ENCODE assay signal across 8 cellular contexts in genomic region chr22:37626144-37626543, GRCh38. TPM values are rescaled to one million over a fixed set of nuclear protein-coding genes. Genes with fewer than 3 reads are reported as not detected.
A peak's percentile ranks its signal among the peaks of the same experiment; 100 is the strongest.
DNase-seq lines count a peak whose midpoint lies in the region; ATAC-seq, FAIRE-seq and TF ChIP-seq lines count a peak whose summit lies in the region.
"Had no signal": no experiment of that assay in that cellular context is flagged by ENCODE, and none has a peak within 500 bp of the region (broad histone marks: within the 10 kb centered on the region; RNA-seq: fewer than 3 reads in every experiment).

No MANE protein-coding gene starts in this region.

- H3K9me3 ChIP-seq in SU-DHL-6 (ENCODE audit: insufficient read depth, low read length) = no peaks in the 10 kb centered on the region
- H3K9me3 ChIP-seq in small intestine (ENCODE audit: control insufficient read depth, low read depth) = no peaks in the 10 kb centered on the region
- H3K9me3 ChIP-seq: SJSA1 had no signal

- H4K20me1 ChIP-seq in SU-DHL-6 (ENCODE audit: low read depth, low read length) = no peaks in the 10 kb centered on the region

- intact Hi-C loops in Right ventricle myocardium superior (cut with DNase I) = no loop called here

- peak overlapping the region; percentile 38 for H3K4me2 ChIP-seq in SU-DHL-6 (ENCODE audit: low read depth, low read length, poor library complexity, severe bottlenecking)

- peak overlapping the region; percentile 39 to 46 for H3K4me3 Mint-ChIP-seq in stimulated activated naive B cell treated with anti-CD40 and anti-IgM and Interleukin-4, amounts not matched to agents 10 μg/mL and 1 μg/mL and 100 μg/mL, for 72 hours

- H3K9ac ChIP-seq in SU-DHL-6 (ENCODE audit: low read length) = peak overlapping the region; percentile 46; the same call in 1 of the 2 replicates

- peak overlapping the region; percentile 85 for H3K27ac ChIP-seq in SU-DHL-6 (ENCODE audit: low read depth, low read length)
- peak overlapping the region in 1 of 2 donors; percentile 33 for H3K27ac ChIP-seq in small intestine (ENCODE audit: low read depth in 1 of 2, low read length in 1 of 2)
- H3K27ac ChIP-seq: SJSA1 had no signal

- H3K36me3 ChIP-seq in SU-DHL-6 (ENCODE audit: low read length) (no peaks in the 10 kb centered on the region), small intestine (ENCODE audit: control insufficient read depth in 2 of 2, insufficient read depth in 2 of 2, low read length in 2 of 2) (peaks cover 0 to 6% of the 10 kb centered on the region in 2 donors)

- no peaks in the 10 kb centered on the region for H3K9me3 Mint-ChIP-seq in stimulated activated naive B cell treated with anti-CD40 and anti-IgM and Interleukin-4, amounts not matched to agents 10 μg/mL and 1 μg/mL and 100 μg/mL, for 72 hours

- TF ChIP-seq CTCF in SU-DHL-6 (IDR thresholded peaks at IDR 0.05; ENCODE audit: insufficient read depth, low read length, poor library complexity, severe bottlenecking) = no peak

- H3F3A ChIP-seq in SU-DHL-6 (ENCODE audit: insufficient read depth) = peaks cover 16% of the 10 kb centered on the region

- WGBS in small intestine, 3 donors = 40 to 45% (median 40%) methylated on average over 11 of the region's 11 CpGs

- H3K27me3 ChIP-seq in SU-DHL-6 (ENCODE audit: low read length) (no peaks in the 10 kb centered on the region), small intestine (ENCODE audit: control insufficient read depth in 2 of 2, insufficient read depth in 2 of 2, low read length in 2 of 2) (no peaks in the 10 kb centered on the region)
- H3K27me3 ChIP-seq: SJSA1 had no signal

- DNase-seq in Right ventricle myocardium superior (peak; percentile 87), NCI-H345 (lab: John Stamatoyannopoulos, UW) (no peak), small intestine (no peak)
- DNase-seq in stimulated activated naive B cell treated with anti-CD40 and anti-IgM and Interleukin-4, amounts not matched to agents 10 μg/mL and 1 μg/mL and 100 μg/mL, for 72 hours = no peak
- no peak for DNase-seq in stimulated activated naive CD4-positive, alpha-beta T cell treated with Interleukin-2 at 50 U/mL for 16 hours (lab: John Stamatoyannopoulos, UW)
- DNase-seq: stimulated activated CD4-positive, alpha-beta T cell treated with anti-CD3 and anti-CD28 coated beads, Interleukin-12 subunit alpha, Interleukin-12 subunit beta, amount 100 ng/mL, for 4 hours had no signal

- peaks cover 40 to 73% of the 10 kb centered on the region in 2 donors for H3K4me1 Mint-ChIP-seq in stimulated activated naive B cell treated with anti-CD40 and anti-IgM and Interleukin-4, amounts not matched to agents 10 μg/mL and 1 μg/mL and 100 μg/mL, for 72 hours

- H2AFZ ChIP-seq in SU-DHL-6 (ENCODE audit: low read depth, low read length, severe bottlenecking) = no peak overlapping the region

- no peak for FAIRE-seq in small intestine (lab: Jason Lieb, UNC)

- peak; percentile 82 for ATAC-seq in Right ventricle myocardium superior (ENCODE audit: poor library complexity)
- ATAC-seq in stimulated activated naive B cell treated with anti-CD40 and anti-IgM and Interleukin-4, amounts not matched to agents 10 μg/mL and 1 μg/mL and 100 μg/mL, for 72 hours (replicated peaks) = peak in 1 of 2 donors; percentile 15

- H3K27me3 Mint-ChIP-seq in stimulated activated naive B cell treated with anti-CD40 and anti-IgM and Interleukin-4, amounts not matched to agents 10 μg/mL and 1 μg/mL and 100 μg/mL, for 72 hours = no peaks in the 10 kb centered on the region

- H3K4me3 ChIP-seq in SU-DHL-6 (ENCODE audit: insufficient read depth, low read length, poor library complexity, severe bottlenecking) = no peak overlapping the region
- H3K4me3 ChIP-seq in small intestine (ENCODE audit: low read depth in 1 of 2, low read length in 2 of 2) = no peak overlapping the region
- H3K4me3 ChIP-seq: SJSA1 had no signal

- H3K4me1 ChIP-seq in small intestine (ENCODE audit: control insufficient read depth in 2 of 2, insufficient read depth in 1 of 2, low read depth in 1 of 2, low read length in 1 of 2) = peaks cover 4 to 5% of the 10 kb centered on the region in 2 donors
- H3K4me1 ChIP-seq: SJSA1 had no signal

- no peaks in the 10 kb centered on the region for H3K79me2 ChIP-seq in SU-DHL-6 (ENCODE audit: insufficient read depth, low read length)

- peaks cover 28 to 54% of the 10 kb centered on the region in 2 donors for H3K36me3 Mint-ChIP-seq in stimulated activated naive B cell treated with anti-CD40 and anti-IgM and Interleukin-4, amounts not matched to agents 10 μg/mL and 1 μg/mL and 100 μg/mL, for 72 hours

- H3K9me2 ChIP-seq in SU-DHL-6 (replicated peaks; ENCODE audit: insufficient read depth, low read length) = no peaks in the 10 kb centered on the region

- peak overlapping the region; percentile 89 for H3K27ac Mint-ChIP-seq in stimulated activated naive B cell treated with anti-CD40 and anti-IgM and Interleukin-4, amounts not matched to agents 10 μg/mL and 1 μg/mL and 100 μg/mL, for 72 hours

RNA-seq across cellular contexts. Expression of gene SH3BP1, which starts 13.3 kb away (rescaled TPM):
- 1.9 TPM for total RNA-seq in Right ventricle myocardium superior
- 10 to 100 TPM; 20.8 to 29.1 (median 27.9) TPM for polyA plus RNA-seq in small intestine

RNA-seq across cellular contexts. Expression of gene GGA1, which starts 17.5 kb away (rescaled TPM):
- total RNA-seq in Right ventricle myocardium superior = 22.3 TPM
- 10 to 100 TPM; 44.4 to 73.2 (median 67.5) TPM for polyA plus RNA-seq in small intestine

RNA-seq across cellular contexts. Expression of gene PDXP, which starts 32.4 kb away (rescaled TPM):
- 17.6 TPM for total RNA-seq in Right ventricle myocardium superior
- 10 to 100 TPM; 27.7 to 98.6 (median 87.0) TPM for polyA plus RNA-seq in small intestine

RNA-seq across cellular contexts. Expression of gene LGALS2, which starts 46.3 kb away (rescaled TPM):
- not detected for total RNA-seq in Right ventricle myocardium superior
- 100 to 1,000 TPM; 174 to 256 (median 210) TPM for polyA plus RNA-seq in small intestine
- total RNA-seq: SJSA1 had no signal

RNA-seq across cellular contexts. Expression of gene LGALS1, which starts 49.3 kb away (rescaled TPM):
- total RNA-seq in Right ventricle myocardium superior = 1,068 TPM
- 100 to 1,000 TPM in 2 of 3 donors, 10 to 100 TPM in 1; 36.9 to 396 (median 232) TPM for polyA plus RNA-seq in small intestine
